In the genomic region with DNA sequence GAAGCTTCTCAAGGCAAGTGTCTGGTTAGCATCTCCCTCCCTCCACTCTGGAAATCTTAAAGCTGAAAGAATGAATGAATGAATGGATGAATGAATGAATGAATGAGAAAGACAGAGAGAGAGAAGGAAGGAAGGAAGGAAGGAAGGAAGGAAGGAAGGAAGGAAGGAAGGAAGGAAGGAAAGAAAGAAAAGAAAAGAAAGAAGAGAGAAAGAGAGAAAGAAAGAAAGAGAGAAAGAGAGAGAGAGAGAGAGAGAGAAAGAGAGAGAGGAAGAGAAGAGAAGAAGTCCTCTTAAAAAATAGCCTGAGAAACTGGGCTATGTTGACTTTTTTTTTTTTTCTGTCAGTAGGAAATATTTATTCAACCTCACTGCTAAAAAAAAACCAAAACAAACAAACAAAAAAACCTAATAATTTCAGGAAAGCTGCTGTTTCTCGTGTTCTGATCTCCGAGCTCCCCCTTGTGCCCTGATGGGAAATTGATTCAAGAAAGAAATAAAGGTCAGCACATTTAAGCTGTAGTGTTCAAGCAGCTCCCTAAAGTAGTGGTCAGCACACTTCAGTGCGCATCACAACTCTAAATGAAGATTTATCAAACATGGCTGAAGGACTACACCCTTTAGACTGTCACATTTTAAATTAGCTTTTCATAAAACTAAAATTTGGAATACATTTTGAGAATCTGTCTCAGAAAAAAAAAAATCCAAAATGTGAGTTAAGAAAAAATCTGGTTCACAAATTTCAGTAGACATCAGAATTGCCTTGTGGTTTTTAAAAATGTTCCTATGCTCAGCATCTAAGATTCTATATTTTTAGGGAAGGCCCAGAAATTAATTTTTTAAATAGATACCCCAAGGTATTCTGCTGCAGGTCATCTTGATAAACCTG, we compare ENCODE assay signal across 9 cellular contexts.
DNase-seq lines count a peak whose midpoint lies in the region; ATAC-seq and TF ChIP-seq lines count a peak whose summit lies in the region.
"Had no signal": no experiment of that assay in that cellular context is flagged by ENCODE, and none has a peak within 500 bp of the region (broad histone marks: within the 10 kb centered on the region; RNA-seq: fewer than 3 reads in every experiment).

No MANE protein-coding gene starts in this region.

- H3K9ac ChIP-seq in endodermal cell (ENCODE audit: extremely low read depth, low read length, poor library complexity, severe bottlenecking) = no peak overlapping the region
- H3K9ac ChIP-seq: BLaER1 had no signal

- no peak overlapping the region for H3K27ac ChIP-seq in endodermal cell (ENCODE audit: low read depth, low read length)
- H3K27ac ChIP-seq: BLaER1 had no signal

- no peak overlapping the region for H3K4me3 ChIP-seq in endodermal cell (ENCODE audit: low read length)
- H3K4me3 ChIP-seq: BLaER1 had no signal

- H3K36me3 ChIP-seq in endodermal cell (ENCODE audit: control insufficient read depth, insufficient read depth, low read length) = peaks cover 87% of the 10 kb centered on the region
- H3K36me3 ChIP-seq: BLaER1 had no signal

- H3K27me3 Mint-ChIP-seq in endodermal cell (ENCODE audit: insufficient read depth) = no peaks in the 10 kb centered on the region

- H3K27me3 ChIP-seq in endodermal cell (ENCODE audit: control insufficient read depth, insufficient read depth, low read length, poor library complexity, severe bottlenecking) = no peaks in the 10 kb centered on the region
- H3K27me3 ChIP-seq: BLaER1 had no signal

- ATAC-seq in GM21717 (IDR thresholded peaks at IDR 0.05; ENCODE audit: unreplicated experiment) (peak; percentile 66), HG02588 (IDR thresholded peaks at IDR 0.05; ENCODE audit: unreplicated experiment) (no peak)

- no peak overlapping the region for H3K27ac Mint-ChIP-seq in endodermal cell

- whole genome bisulfite sequencing in endodermal cell (ENCODE audit: insufficient coverage in 1 of 2, insufficient read length in 1 of 2), 2 experiments = 42 to 59% methylated on average over 3 of the region's 3 CpGs

- H3K36me3 Mint-ChIP-seq in endodermal cell (ENCODE audit: low read depth) = peaks cover 28% of the 10 kb centered on the region

- no peaks in the 10 kb centered on the region for H3K9me3 Mint-ChIP-seq in endodermal cell

- no peaks in the 10 kb centered on the region for H3K9me3 ChIP-seq in endodermal cell (ENCODE audit: control insufficient read depth, low read length)
- H3K9me3 ChIP-seq: BLaER1 had no signal

- peak; percentile 83 for TF ChIP-seq CTCF in endodermal cell (conservative IDR thresholded peaks at IDR 0.05)

- DNase-seq in NCI-H1105 (lab: John Stamatoyannopoulos, UW) (peak; percentile 6), NCI-H1105 treated with DMSO at 0.1 percent for 48 hours (lab: John Stamatoyannopoulos, UW) (no peak), NCI-H2227 treated with DMSO at 0.1 percent for 48 hours (lab: John Stamatoyannopoulos, UW) (peak; percentile 7), endodermal cell (peak; percentile 57), pons (ENCODE audit: low spot score) (peak; percentile 56), occipital lobe (lab: John Stamatoyannopoulos, UW) (no peak)

- no peaks in the 10 kb centered on the region for H3K4me1 ChIP-seq in endodermal cell (ENCODE audit: control insufficient read depth, insufficient read depth, low read length)
- H3K4me1 ChIP-seq: BLaER1 had no signal

- H3K4me3 Mint-ChIP-seq in endodermal cell = no peak overlapping the region

- H3K4me1 Mint-ChIP-seq in endodermal cell = peaks cover 3% of the 10 kb centered on the region

Comparison
In these comparisons a context has a peak if more than half of its experiments do, and no peak if none do; other contexts are left out.
1. DNase-seq: peak in NCI-H1105 (single experiment), NCI-H2227 treated with DMSO at 0.1 percent for 48 hours (single experiment), endodermal cell (single experiment) and pons (single experiment); none in NCI-H1105 treated with DMSO at 0.1 percent for 48 hours (single experiment) and occipital lobe (single experiment).